ENCODE assay signal across 8 cellular contexts in genomic region chr5:60740322-60740721, GRCh38.
"Had no signal": no experiment of that assay in that cellular context is flagged by ENCODE, and none has a peak within 500 bp of the region (broad histone marks: within the 10 kb centered on the region; RNA-seq: fewer than 3 reads in every experiment).

No MANE protein-coding gene starts in this region.

- H3K4me3 ChIP-seq: GM12878 had no signal

- FAIRE-seq: G401.6, GM12878, GM12891, GM12892, GM18507, GM19239 had no signal

- DNase-seq: GDM1, GF-D8 had no signal

- ATAC-seq: GM12878 had no signal
